Comparison of ENCODE assay signal across 22 cellular contexts in the genomic region with DNA sequence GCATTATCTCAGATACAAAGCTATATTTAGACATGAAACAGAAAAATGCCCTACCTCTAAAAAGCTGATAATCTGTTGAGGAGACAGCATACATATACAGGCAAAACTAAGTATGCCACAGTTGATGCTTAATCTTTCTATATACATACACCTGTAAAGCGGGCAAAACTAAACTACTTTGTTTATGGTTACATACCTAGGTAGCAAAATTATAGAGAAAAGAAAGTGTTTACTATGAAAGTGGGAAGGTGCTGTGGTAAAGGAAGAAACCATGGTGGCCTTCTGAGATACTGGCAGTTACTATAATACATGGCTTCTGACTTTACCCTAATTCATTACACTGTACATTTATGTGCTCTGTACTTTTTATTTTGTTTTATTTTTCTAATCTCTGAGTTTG. TPM values are rescaled to one million over a fixed set of nuclear protein-coding genes. Genes with fewer than 3 reads are reported as not detected.
"Had no signal": no experiment of that assay in that cellular context is flagged by ENCODE, and none has a peak within 500 bp of the region (broad histone marks: within the 10 kb centered on the region; RNA-seq: fewer than 3 reads in every experiment).

No MANE protein-coding gene starts in this region.

- H3K36me3 Mint-ChIP-seq: activated CD4-positive, alpha-beta memory T cell treated with anti-CD3 and anti-CD28 coated beads for 36 hours; memory B cell; naive B cell; WTC11 had no signal

- H3K27me3 ChIP-seq: body of pancreas, vagina had no signal

- ATAC-seq: body of pancreas; mucosa of descending colon; psoas muscle; right cardiac atrium; stimulated activated naive CD8-positive, alpha-beta T cell treated with anti-CD3 and anti-CD28 coated beads, Interleukin-15, amount 100 ng/mL, for 72 hours had no signal

- H3K9me3 Mint-ChIP-seq: activated CD4-positive, alpha-beta memory T cell treated with anti-CD3 and anti-CD28 coated beads for 36 hours; activated naive CD4-positive, alpha-beta T cell treated with anti-CD3 and anti-CD28 coated beads for 36 hours; activated T-cell treated with anti-CD3 and anti-CD28 coated beads, Interleukin-2, amount 50 U/mL, for 24 hours; endodermal cell; naive B cell; neural crest cell; stimulated activated naive CD8-positive, alpha-beta T cell treated with anti-CD3 and anti-CD28 coated beads, Interleukin-15, amount 100 ng/mL, for 72 hours; WTC11 had no signal

- H3K9me3 ChIP-seq: body of pancreas, mucosa of descending colon, psoas muscle, vagina had no signal

- H3K4me3 Mint-ChIP-seq: activated CD4-positive, alpha-beta memory T cell treated with anti-CD3 and anti-CD28 coated beads for 36 hours; activated naive CD4-positive, alpha-beta T cell treated with anti-CD3 and anti-CD28 coated beads for 36 hours; activated T-cell treated with anti-CD3 and anti-CD28 coated beads, Interleukin-2, amount 50 U/mL, for 24 hours; endodermal cell; memory B cell; naive B cell; neural crest cell; stimulated activated naive CD8-positive, alpha-beta T cell treated with anti-CD3 and anti-CD28 coated beads, Interleukin-15, amount 100 ng/mL, for 72 hours; WTC11 had no signal

- H3K4me3 ChIP-seq: body of pancreas, mucosa of descending colon, psoas muscle, skin epidermis, vagina had no signal

- DNase-seq: activated CD4-positive, alpha-beta memory T cell treated with anti-CD3 and anti-CD28 coated beads for 36 hours; activated CD4-positive, alpha-beta T cell treated with anti-CD3 and anti-CD28 coated beads for 4 hours; activated naive CD4-positive, alpha-beta T cell treated with anti-CD3 and anti-CD28 coated beads for 36 hours; activated T-cell treated with anti-CD3 and anti-CD28 coated beads, Interleukin-2, amount 50 U/mL, for 24 hours; body of pancreas; caudate nucleus; endodermal cell; foreskin fibroblast; mucosa of descending colon; naive B cell; psoas muscle; right cardiac atrium; stimulated activated CD4-positive, alpha-beta T cell treated with anti-CD3 and anti-CD28 coated beads, Interleukin-4, amount 100 ng/mL, for 1 hour; stimulated activated naive CD8-positive, alpha-beta T cell treated with anti-CD3 and anti-CD28 coated beads, Interleukin-15, amount 100 ng/mL, for 72 hours; trophoblast cell had no signal

- H3K27ac ChIP-seq: body of pancreas, epithelial cell of prostate, psoas muscle, skin epidermis, vagina had no signal

- H3K4me1 ChIP-seq: body of pancreas, psoas muscle, vagina had no signal

- H3K4me1 Mint-ChIP-seq: endodermal cell; memory B cell; naive B cell; neural crest cell; stimulated activated naive CD8-positive, alpha-beta T cell treated with anti-CD3 and anti-CD28 coated beads, Interleukin-15, amount 100 ng/mL, for 72 hours; WTC11 had no signal

- H3K27ac Mint-ChIP-seq: activated CD4-positive, alpha-beta memory T cell treated with anti-CD3 and anti-CD28 coated beads for 36 hours; activated naive CD4-positive, alpha-beta T cell treated with anti-CD3 and anti-CD28 coated beads for 36 hours; activated T-cell treated with anti-CD3 and anti-CD28 coated beads, Interleukin-2, amount 50 U/mL, for 24 hours; endodermal cell; memory B cell; naive B cell; stimulated activated naive CD8-positive, alpha-beta T cell treated with anti-CD3 and anti-CD28 coated beads, Interleukin-15, amount 100 ng/mL, for 72 hours; WTC11 had no signal

RNA-seq across cellular contexts. Expression of a gene that starts 36.0 kb away (rescaled TPM):
- total RNA-seq: glomerular endothelial cell, psoas muscle, vagina had no signal
